19 cellular contexts compared by ENCODE assay signal in genomic region chr11:492416-493226, GRCh38. TPM values are rescaled to one million over a fixed set of nuclear protein-coding genes. Genes with fewer than 3 reads are reported as not detected.
DNase-seq lines count a peak whose midpoint lies in the region; ATAC-seq and TF ChIP-seq lines count a peak whose summit lies in the region.
"Had no signal": no experiment of that assay in that cellular context is flagged by ENCODE, and none has a peak within 500 bp of the region (broad histone marks: within the 10 kb centered on the region; RNA-seq: fewer than 3 reads in every experiment).

No MANE protein-coding gene starts in this region.

- DNase-seq in DMS53 (lab: John Stamatoyannopoulos, UW) (peak; percentile 95), H7 (peak; percentile 69), T-helper 17 cell (no peak), mucosa of descending colon (peak in 1 of 3 donors; percentile 53), DMS153 treated with DMSO at 0.1 percent for 48 hours (lab: John Stamatoyannopoulos, UW; ENCODE audit: unreplicated experiment) (no peak), Ammon's horn (ENCODE audit: low spot score) (no peak)
- no peak for DNase-seq in activated T-cell treated with anti-CD3 and anti-CD28 coated beads, Interleukin-2, amount 50 U/mL, for 48 hours
- DNase-seq: left ventricle myocardium inferior; MV-4-11; natural killer cell; NCI-H226; PC-3; retina; stimulated activated CD4-positive, alpha-beta T cell treated with anti-CD3 and anti-CD28 coated beads, Interleukin-1b, Interleukin-23, amount 100 ng/mL, for 48 hours; tibial artery had no signal

- peaks cover 6% of the 10 kb centered on the region for H3K4me1 ChIP-seq in mucosa of descending colon (ENCODE audit: low read depth)
- H3K4me1 ChIP-seq: esophagus muscularis mucosa, tibial artery had no signal

- no peaks in the 10 kb centered on the region for H3K27me3 Mint-ChIP-seq in T-helper 17 cell

- H3K9me3 ChIP-seq in T-helper 17 cell (ENCODE audit: control insufficient read depth, low read length, poor library complexity, severe bottlenecking) (no peaks in the 10 kb centered on the region), mucosa of descending colon (no peaks in the 10 kb centered on the region)
- H3K9me3 ChIP-seq: esophagus muscularis mucosa, heart left ventricle, left ventricle myocardium inferior, tibial artery had no signal

- H3K27me3 ChIP-seq in H7 (ENCODE audit: control insufficient read depth, insufficient read depth, low read length), result no peaks in the 10 kb centered on the region
- H3K27me3 ChIP-seq: esophagus muscularis mucosa, heart left ventricle, tibial artery had no signal

- H3K4me3 ChIP-seq in H7 (ENCODE audit: insufficient read depth, low read depth, low read length) (no peak overlapping the region), mucosa of descending colon (no peak overlapping the region)
- H3K4me3 ChIP-seq: coronary artery, esophagus muscularis mucosa, heart left ventricle, left ventricle myocardium inferior, tibial artery had no signal

- peaks cover 5% of the 10 kb centered on the region for H3K4me1 Mint-ChIP-seq in T-helper 17 cell

- no peak overlapping the region for H3K4me3 Mint-ChIP-seq in T-helper 17 cell
- H3K4me3 Mint-ChIP-seq: natural killer cell; T-helper 1 cell treated with Interleukin-12 subunit alpha and Interleukin-12 subunit beta and Interleukin-4 antibody, amounts not matched to agents 30 μg/mL and 1 μg/mL, for 36 hours had no signal

- no peak for TF ChIP-seq CTCF in mucosa of descending colon (IDR thresholded peaks at IDR 0.05)

- ATAC-seq in T-helper 17 cell, result no peak
- ATAC-seq in mucosa of descending colon, result peak; percentile 11
- ATAC-seq: heart left ventricle, natural killer cell, PC-3 had no signal

- peaks cover 10% of the 10 kb centered on the region for H3K36me3 ChIP-seq in H7 (replicated peaks; ENCODE audit: control insufficient read depth, insufficient read depth, low read length)
- peaks cover 3% of the 10 kb centered on the region for H3K36me3 ChIP-seq in mucosa of descending colon (ENCODE audit: low read depth)

- intact Hi-C loops in mucosa of descending colon (cut with DNase I, micrococcal nuclease), result no loop called here

- H3K36me3 Mint-ChIP-seq in T-helper 17 cell (ENCODE audit: low read depth), result peaks cover 7% of the 10 kb centered on the region

- H3K27ac Mint-ChIP-seq in T-helper 17 cell, result peak overlapping the region; percentile 51
- H3K27ac Mint-ChIP-seq: T-helper 1 cell treated with Interleukin-12 subunit alpha and Interleukin-12 subunit beta and Interleukin-4 antibody, amounts not matched to agents 30 μg/mL and 1 μg/mL, for 36 hours had no signal

RNA-seq across cellular contexts. Expression of gene RNH1, which starts 14.4 kb away (rescaled TPM):
- total RNA-seq in H7 (2014; rRNA removed; shearing (Covaris generic)), result 98.9 and 104 TPM in 2 replicates
- total RNA-seq in T-helper 17 cell, result 100 to 1,000 TPM; 108 to 127 TPM
- total RNA-seq in mucosa of descending colon, result 100 to 1,000 TPM; 108 to 127 (median 118) TPM

RNA-seq across cellular contexts. Expression of gene PTDSS2, which starts 42.5 kb away (rescaled TPM):
- total RNA-seq in H7 (2014; rRNA removed; shearing (Covaris generic)), result 40.9 and 47.5 TPM in 2 replicates
- total RNA-seq in T-helper 17 cell (10 to 100 TPM; 21.8 to 24.5 TPM), mucosa of descending colon (10 to 100 TPM; 19.2 to 34.8 (median 27.3) TPM)

RNA-seq across cellular contexts. Expression of gene HRAS, which starts 42.8 kb away (rescaled TPM):
- 27.1 and 57.9 TPM in 2 replicates for total RNA-seq in H7 (2014; rRNA removed; shearing (Covaris generic))
- total RNA-seq in T-helper 17 cell (10 to 100 TPM; 31.4 TPM), mucosa of descending colon (10 to 100 TPM; 41.4 to 50.6 (median 50.1) TPM)

RNA-seq across cellular contexts. Expression of gene LRRC56, which starts 44.7 kb away (rescaled TPM):
- 1.3 and 1.5 TPM in 2 replicates for total RNA-seq in H7 (2014; rRNA removed; shearing (Covaris generic))
- total RNA-seq in T-helper 17 cell (1 to 10 TPM; 5.7 to 5.8 TPM), mucosa of descending colon (1 to 10 TPM; 1.5 to 5.2 (median 4.8) TPM)

RNA-seq across cellular contexts. Expression of gene ANO9, which starts 50.8 kb away (rescaled TPM):
- 0.83 and 2.2 TPM in 2 replicates for total RNA-seq in H7 (2014; rRNA removed; shearing (Covaris generic))
- total RNA-seq in T-helper 17 cell, result 100 to 1,000 TPM; 131 to 165 TPM
- 100 to 1,000 TPM in 2 of 3 donors, 10 to 100 TPM in 1; 85.2 to 179 (median 131) TPM for total RNA-seq in mucosa of descending colon

Comparison
In these comparisons a context has a peak if more than half of its experiments do, and no peak if none do; other contexts are left out.
1. DNase-seq: peak in DMS53 (single experiment) and H7 (single experiment); none in T-helper 17 cell (0 of 3), DMS153 treated with DMSO at 0.1 percent for 48 hours (single experiment), Ammon's horn (single experiment) and activated T-cell treated with anti-CD3 and anti-CD28 coated beads, Interleukin-2, amount 50 U/mL, for 48 hours (0 of 2).